In the genomic region with DNA sequence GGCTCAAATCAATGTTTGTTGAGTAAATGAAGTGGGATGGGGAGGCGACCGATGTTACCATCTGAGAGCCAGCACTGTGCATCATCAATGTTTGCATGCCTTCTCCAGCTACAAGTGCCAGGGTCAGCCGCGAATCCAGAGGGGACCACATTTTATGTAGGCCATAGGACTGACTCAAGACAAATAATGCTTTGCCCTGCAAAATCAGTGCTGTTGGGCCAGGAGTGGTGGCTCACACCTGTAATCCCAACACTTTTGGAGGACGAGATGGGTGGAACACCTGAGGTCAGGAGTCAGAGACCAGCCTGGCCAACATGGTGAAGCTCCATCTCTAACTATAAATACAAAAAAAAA, we compare ENCODE assay signal across 1 cellular context.
TF ChIP-seq lines count a peak whose summit lies in the region.

No MANE protein-coding gene starts in this region.

TF ChIP-seq in IMR-90, 13 proteins besides CTCF, POLR2A, EP300 and RAD21:
- TF ChIP-seq BHLHE40 (IDR thresholded peaks at IDR 0.05; ENCODE audit: low read depth, low read length) (no peak), SMC3 (IDR thresholded peaks at IDR 0.05; ENCODE audit: low read depth, low read length) (no peak), CHD1 (IDR thresholded peaks at IDR 0.05; ENCODE audit: low read depth, low read length) (no peak), RCOR1 (IDR thresholded peaks at IDR 0.05; ENCODE audit: insufficient replicate concordance, low read length) (no peak), FOS (IDR thresholded peaks at IDR 0.05; ENCODE audit: low read depth, low read length) (no peak), RFX5 (IDR thresholded peaks at IDR 0.05; ENCODE audit: low read depth, low read length) (no peak), CEBPB (IDR thresholded peaks at IDR 0.05; ENCODE audit: low read depth, low read length) (no peak), MAZ (IDR thresholded peaks at IDR 0.05; ENCODE audit: borderline replicate concordance, low read depth, low read length) (no peak), MXI1 (IDR thresholded peaks at IDR 0.05; ENCODE audit: borderline replicate concordance, low read depth, low read length) (no peak), MAFK (IDR thresholded peaks at IDR 0.05; ENCODE audit: low read depth, low read length) (no peak), NFE2L2 (IDR thresholded peaks at IDR 0.05; ENCODE audit: low read depth, low read length) (no peak)
- TF ChIP-seq, protein P1, sequence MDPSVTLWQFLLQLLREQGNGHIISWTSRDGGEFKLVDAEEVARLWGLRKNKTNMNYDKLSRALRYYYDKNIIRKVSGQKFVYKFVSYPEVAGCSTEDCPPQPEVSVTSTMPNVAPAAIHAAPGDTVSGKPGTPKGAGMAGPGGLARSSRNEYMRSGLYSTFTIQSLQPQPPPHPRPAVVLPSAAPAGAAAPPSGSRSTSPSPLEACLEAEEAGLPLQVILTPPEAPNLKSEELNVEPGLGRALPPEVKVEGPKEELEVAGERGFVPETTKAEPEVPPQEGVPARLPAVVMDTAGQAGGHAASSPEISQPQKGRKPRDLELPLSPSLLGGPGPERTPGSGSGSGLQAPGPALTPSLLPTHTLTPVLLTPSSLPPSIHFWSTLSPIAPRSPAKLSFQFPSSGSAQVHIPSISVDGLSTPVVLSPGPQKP (IDR thresholded peaks at IDR 0.05; ENCODE audit: borderline replicate concordance, low read depth, low read length), result no peak
- TF ChIP-seq, protein P2, sequence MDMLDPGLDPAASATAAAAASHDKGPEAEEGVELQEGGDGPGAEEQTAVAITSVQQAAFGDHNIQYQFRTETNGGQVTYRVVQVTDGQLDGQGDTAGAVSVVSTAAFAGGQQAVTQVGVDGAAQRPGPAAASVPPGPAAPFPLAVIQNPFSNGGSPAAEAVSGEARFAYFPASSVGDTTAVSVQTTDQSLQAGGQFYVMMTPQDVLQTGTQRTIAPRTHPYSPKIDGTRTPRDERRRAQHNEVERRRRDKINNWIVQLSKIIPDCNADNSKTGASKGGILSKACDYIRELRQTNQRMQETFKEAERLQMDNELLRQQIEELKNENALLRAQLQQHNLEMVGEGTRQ (IDR thresholded peaks at IDR 0.05; ENCODE audit: low read depth, low read length), result no peak
